In genomic region chr4:153428816-153429592, GRCh38 we compare ENCODE assay signal across 17 cellular contexts. TPM values are rescaled to one million over a fixed set of nuclear protein-coding genes. Genes with fewer than 3 reads are reported as not detected.
DNase-seq lines count a peak whose midpoint lies in the region; ATAC-seq and TF ChIP-seq lines count a peak whose summit lies in the region.
"Had no signal": no experiment of that assay in that cellular context is flagged by ENCODE, and none has a peak within 500 bp of the region (broad histone marks: within the 10 kb centered on the region; RNA-seq: fewer than 3 reads in every experiment).

No MANE protein-coding gene starts in this region.

- peak overlapping the region in 6 of 8 donors; percentile 9 to 82 (median 49) for H3K27ac Mint-ChIP-seq in CD8-positive, alpha-beta memory T cell
- H3K27ac Mint-ChIP-seq: memory B cell; T-helper 1 cell treated with Interleukin-12 subunit alpha and Interleukin-12 subunit beta and Interleukin-4 antibody, amounts not matched to agents 30 μg/mL and 1 μg/mL, for 36 hours had no signal

- peak in 1 of 5 donors; percentile 50 for DNase-seq in CD8-positive, alpha-beta memory T cell
- no peak for DNase-seq in RWPE2 (ENCODE audit: low spot score)
- peak in 24 of 42 donors; percentile 14 to 74 (median 31) for DNase-seq in head of caudate nucleus
- no peak for DNase-seq in spleen
- no peak for DNase-seq in GM19238 (ENCODE audit: insufficient read length, low spot score)
- DNase-seq: activated CD4-positive, alpha-beta T cell treated with anti-CD3 and anti-CD28 coated beads for 48 hours; brain microvascular endothelial cell; effector CD8-positive, alpha-beta T cell; foreskin fibroblast; H7; NCI-H1694; NCI-H524 treated with DMSO at 0.1 percent for 48 hours had no signal

- H3K4me3 Mint-ChIP-seq in CD8-positive, alpha-beta memory T cell = peak overlapping the region in 4 of 7 donors; percentile 6 to 52 (median 24)
- H3K4me3 Mint-ChIP-seq: memory B cell; T-helper 1 cell treated with Interleukin-12 subunit alpha and Interleukin-12 subunit beta and Interleukin-4 antibody, amounts not matched to agents 30 μg/mL and 1 μg/mL, for 36 hours had no signal

- CTCF ChIA-PET in CD8-positive, alpha-beta memory T cell (lab: Charles Lee) = interaction anchor here (1.1 to 10.1 kb wide), 4 partner anchors 38 to 286 kb away, joined by 4 to 133 read pairs (median 10); partner anchors contain the start of gene TMEM131L

- no peak for TF ChIP-seq CTCF in RWPE2 (IDR thresholded peaks at IDR 0.05; ENCODE audit: poor library complexity, severe bottlenecking)
- no peak for TF ChIP-seq CTCF in spleen (IDR thresholded peaks at IDR 0.05 in 8 of 11, conservative IDR thresholded peaks at IDR 0.05 in 3 of 11)

- no peaks in the 10 kb centered on the region for H3K9me3 ChIP-seq in CD8-positive, alpha-beta memory T cell (ENCODE audit: low read length)
- H3K9me3 ChIP-seq in RWPE2 (ENCODE audit: severe bottlenecking) (no peaks in the 10 kb centered on the region), spleen (no peaks in the 10 kb centered on the region)

- no peaks in the 10 kb centered on the region for H3K36me3 Mint-ChIP-seq in CD8-positive, alpha-beta memory T cell
- H3K36me3 Mint-ChIP-seq: memory B cell had no signal

- no peak overlapping the region for H3K27ac ChIP-seq in CD8-positive, alpha-beta memory T cell (ENCODE audit: low read depth, low read length)
- H3K27ac ChIP-seq in RWPE2 (ENCODE audit: poor library complexity, severe bottlenecking) = peak overlapping the region; percentile 42
- H3K27ac ChIP-seq in spleen = peak overlapping the region in 7 of 8 donors; percentile 28 to 81 (median 68)
- H3K27ac ChIP-seq: brain microvascular endothelial cell had no signal

- no peak overlapping the region for H3K4me3 ChIP-seq in CD8-positive, alpha-beta memory T cell (ENCODE audit: low read length)
- no peak overlapping the region for H3K4me3 ChIP-seq in RWPE2 (ENCODE audit: severe bottlenecking)
- no peak overlapping the region for H3K4me3 ChIP-seq in spleen

- no peaks in the 10 kb centered on the region for H3K27me3 Mint-ChIP-seq in CD8-positive, alpha-beta memory T cell
- H3K27me3 Mint-ChIP-seq: memory B cell had no signal

- H3K4me1 ChIP-seq in CD8-positive, alpha-beta memory T cell (ENCODE audit: insufficient read depth, low read length) = peaks cover 71% of the 10 kb centered on the region
- H3K4me1 ChIP-seq in RWPE2 (ENCODE audit: insufficient read depth, poor library complexity, severe bottlenecking) (no peaks in the 10 kb centered on the region), spleen (peaks cover 29 to 88% (median 56%) of the 10 kb centered on the region in 6 donors)

- peaks cover 48 to 58% (median 55%) of the 10 kb centered on the region in 3 donors for H3K4me1 Mint-ChIP-seq in CD8-positive, alpha-beta memory T cell

- H3K36me3 ChIP-seq in CD8-positive, alpha-beta memory T cell (ENCODE audit: insufficient read depth, low read length) = no peaks in the 10 kb centered on the region
- H3K36me3 ChIP-seq in RWPE2 (ENCODE audit: low read depth) (no peaks in the 10 kb centered on the region), spleen (no peaks in the 10 kb centered on the region)
- H3K36me3 ChIP-seq: brain microvascular endothelial cell had no signal

- no peak for ATAC-seq in RWPE2 (ENCODE audit: low read depth)
- no peak for ATAC-seq in GM18502 (IDR thresholded peaks at IDR 0.05; ENCODE audit: poor library complexity, unreplicated experiment)
- ATAC-seq in HG02973 (IDR thresholded peaks at IDR 0.05; ENCODE audit: unreplicated experiment) = no peak
- ATAC-seq: Panc1 had no signal

- no peaks in the 10 kb centered on the region for H3K9me3 Mint-ChIP-seq in CD8-positive, alpha-beta memory T cell
- H3K9me3 Mint-ChIP-seq: memory B cell; T-helper 1 cell treated with Interleukin-12 subunit alpha and Interleukin-12 subunit beta and Interleukin-4 antibody, amounts not matched to agents 30 μg/mL and 1 μg/mL, for 36 hours had no signal

- no peak for TF ChIP-seq POLR2A in spleen (IDR thresholded peaks at IDR 0.05)

- POLR2A ChIA-PET in CD8-positive, alpha-beta memory T cell (lab: Charles Lee) = interaction anchor here (1.3 kb wide), 1 partner anchor 38 kb away, joined by 5 read pairs; no protein-coding TSS in a partner anchor

- WGBS in spleen, 5 donors = 45 to 60% (median 52%) methylated on average over 4 of the region's 4 CpGs

- intact Hi-C loops in head of caudate nucleus (cut with DNase I) (no loop called here), spleen (cut with DNase I; ENCODE audit: low total_unique reads) (no loop called here)

- H3K27me3 ChIP-seq in CD8-positive, alpha-beta memory T cell (ENCODE audit: insufficient read depth, low read length, poor library complexity, severe bottlenecking) = no peaks in the 10 kb centered on the region
- no peaks in the 10 kb centered on the region for H3K27me3 ChIP-seq in RWPE2 (ENCODE audit: insufficient read depth, poor library complexity, severe bottlenecking)
- no peaks in the 10 kb centered on the region for H3K27me3 ChIP-seq in spleen (replicated peaks in 1 of 7)
- H3K27me3 ChIP-seq: brain microvascular endothelial cell had no signal

RNA-seq across cellular contexts. Expression of gene TMEM131L, which starts 37.2 kb away (rescaled TPM):
- total RNA-seq in CD8-positive, alpha-beta memory T cell = 10 to 100 TPM; 28.1 to 29.6 TPM
- polyA plus RNA-seq in CD8-positive, alpha-beta memory T cell = 28.6 TPM
- total RNA-seq in spleen = 100 to 1,000 TPM in 1 of 7 donors, 10 to 100 TPM in 6; 73.5 to 105 (median 83.1) TPM
- polyA plus RNA-seq in spleen = 10 to 100 TPM; 20.9 to 23.1 (median 21.5) TPM

Comparison
In these comparisons a context has a peak if more than half of its experiments do, and no peak if none do; other contexts are left out.
1. DNase-seq: peak in head of caudate nucleus (24 of 42); none in RWPE2 (single experiment), spleen (single experiment) and GM19238 (single experiment).